15 cellular contexts compared by ENCODE assay signal in the genomic region with DNA sequence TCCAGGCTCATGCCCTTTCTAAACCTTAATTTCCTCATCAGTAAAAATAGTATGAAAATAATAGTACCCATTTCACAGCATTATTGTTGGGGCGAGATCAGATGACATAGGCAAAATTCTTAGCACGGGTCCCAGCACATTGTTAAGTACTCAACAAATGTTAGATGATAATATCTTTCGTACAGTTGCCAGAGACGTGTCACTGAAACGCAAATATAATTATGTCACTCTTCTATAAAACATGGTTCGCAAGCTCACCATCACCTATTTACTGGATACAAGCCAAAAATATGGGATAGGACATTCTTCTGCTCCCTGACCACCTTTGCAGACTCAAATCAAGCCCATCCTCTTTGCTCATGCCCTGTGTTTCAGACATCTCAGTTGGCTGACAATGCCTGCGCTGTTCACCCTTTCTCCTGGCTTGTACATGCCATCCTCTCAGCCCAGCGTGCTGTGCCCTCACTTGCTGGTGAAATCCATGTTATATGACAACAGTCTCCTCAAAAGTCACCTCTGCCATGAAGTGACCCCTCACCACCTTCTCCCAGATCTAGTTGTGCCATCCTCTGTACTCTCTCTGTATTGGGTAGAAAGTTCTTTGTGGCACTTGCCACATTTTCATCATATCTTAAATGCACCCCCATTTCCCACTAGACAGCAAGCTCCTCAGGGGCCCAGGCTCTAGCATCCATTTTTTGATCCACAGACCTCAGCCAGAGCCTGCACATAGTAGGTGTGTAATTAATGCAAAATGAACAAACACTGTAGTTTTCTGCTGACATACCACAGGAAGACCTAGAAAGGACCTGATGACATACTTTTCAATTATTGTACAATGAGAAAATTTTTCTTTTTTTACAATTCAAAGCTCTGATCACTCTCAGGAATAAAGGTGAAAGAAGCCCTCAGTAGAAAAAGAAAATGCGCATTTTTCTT. TPM values are rescaled to one million over a fixed set of nuclear protein-coding genes. Genes with fewer than 3 reads are reported as not detected.
DNase-seq lines count a peak whose midpoint lies in the region; ATAC-seq, FAIRE-seq and TF ChIP-seq lines count a peak whose summit lies in the region.
"Had no signal": no experiment of that assay in that cellular context is flagged by ENCODE, and none has a peak within 500 bp of the region (broad histone marks: within the 10 kb centered on the region; RNA-seq: fewer than 3 reads in every experiment).

No MANE protein-coding gene starts in this region.

- no peak overlapping the region for H2BK5ac ChIP-seq in mesendoderm (ENCODE audit: low read length)

- peak overlapping the region; percentile 2 for H2AK5ac ChIP-seq in mesendoderm (ENCODE audit: low read length)

- no peak overlapping the region for H3K27ac ChIP-seq in mesendoderm (ENCODE audit: low read depth, low read length)
- peak overlapping the region; percentile 74 for H3K27ac ChIP-seq in subcutaneous abdominal adipose tissue (ENCODE audit: low read depth, low read length)
- H3K27ac ChIP-seq: pancreas, VCaP had no signal

- no peaks in the 10 kb centered on the region for H3K27me3 ChIP-seq in mesendoderm (ENCODE audit: insufficient read depth, low read length, poor library complexity)
- no peaks in the 10 kb centered on the region for H3K27me3 ChIP-seq in subcutaneous abdominal adipose tissue (ENCODE audit: control insufficient read depth in 5 of 5, insufficient read depth in 4 of 5, low read length in 5 of 5)
- H3K27me3 ChIP-seq: pancreas had no signal

- H3K4me3 ChIP-seq in mesendoderm (ENCODE audit: low read length) (no peak overlapping the region), subcutaneous abdominal adipose tissue (ENCODE audit: low read depth in 1 of 5, low read length in 5 of 5) (no peak overlapping the region)
- H3K4me3 ChIP-seq: pancreas had no signal

- no peak overlapping the region for H3K23ac ChIP-seq in mesendoderm (ENCODE audit: low read length)

- no peak overlapping the region for H3K4me3 Mint-ChIP-seq in IgD-negative memory B cell
- peak overlapping the region; percentile 1 for H3K4me3 Mint-ChIP-seq in central memory CD8-positive, alpha-beta T cell

- no peaks in the 10 kb centered on the region for H3K27me3 Mint-ChIP-seq in IgD-negative memory B cell
- no peaks in the 10 kb centered on the region for H3K27me3 Mint-ChIP-seq in central memory CD8-positive, alpha-beta T cell

- no peaks in the 10 kb centered on the region for H3K79me2 ChIP-seq in mesendoderm (ENCODE audit: control insufficient read depth, insufficient read depth, low read length)

- no peak overlapping the region for H4K5ac ChIP-seq in mesendoderm (ENCODE audit: low read length)

- H3K9ac ChIP-seq in mesendoderm (ENCODE audit: low read length): no peak overlapping the region
- peak overlapping the region in 1 of 5 donors; percentile 5 for H3K9ac ChIP-seq in subcutaneous abdominal adipose tissue (ENCODE audit: low read length in 5 of 5)

- H3K4me1 Mint-ChIP-seq in IgD-negative memory B cell: peaks cover 32 to 58% (median 45%) of the 10 kb centered on the region in 3 donors
- peaks cover 62% of the 10 kb centered on the region for H3K4me1 Mint-ChIP-seq in central memory CD8-positive, alpha-beta T cell

- H3K9me3 Mint-ChIP-seq in IgD-negative memory B cell: no peaks in the 10 kb centered on the region
- H3K9me3 Mint-ChIP-seq in central memory CD8-positive, alpha-beta T cell: no peaks in the 10 kb centered on the region

- H4K8ac ChIP-seq in mesendoderm (ENCODE audit: low read depth, low read length): no peak overlapping the region

- H3K56ac ChIP-seq in mesendoderm (ENCODE audit: low read length): peak overlapping the region; percentile 10

- H3K36me3 ChIP-seq in mesendoderm (ENCODE audit: control insufficient read depth, insufficient read depth, low read length) (no peaks in the 10 kb centered on the region), subcutaneous abdominal adipose tissue (ENCODE audit: control insufficient read depth in 5 of 5, insufficient read depth in 5 of 5, low read length in 5 of 5) (peaks cover 5 to 24% (median 10%) of the 10 kb centered on the region in 5 donors)
- H3K36me3 ChIP-seq: pancreas had no signal

- no peak overlapping the region for H3K18ac ChIP-seq in mesendoderm (ENCODE audit: low read length)

- no peaks in the 10 kb centered on the region for H3K79me1 ChIP-seq in mesendoderm (ENCODE audit: low read length)

- no peak for ATAC-seq in central memory CD8-positive, alpha-beta T cell (replicated peaks; ENCODE audit: extremely low read depth, poor library complexity, severe bottlenecking)
- ATAC-seq: pancreas had no signal

- no peaks in the 10 kb centered on the region for H3K36me3 Mint-ChIP-seq in IgD-negative memory B cell
- peaks cover 48% of the 10 kb centered on the region for H3K36me3 Mint-ChIP-seq in central memory CD8-positive, alpha-beta T cell (ENCODE audit: insufficient read depth)

- TF ChIP-seq CTCF in GM10266 (IDR thresholded peaks at IDR 0.05; ENCODE audit: control insufficient read depth, insufficient read depth, low read depth, missing control alignments): no peak

- WGBS in mesendoderm (ENCODE audit: extremely low coverage, insufficient coverage, low lambda C conversion rate): no CpG with 5 or more reads among the region's 9 CpGs

- peak overlapping the region in 2 of 3 donors; percentile 60 to 75 for H3K27ac Mint-ChIP-seq in IgD-negative memory B cell
- peak overlapping the region; percentile 47 for H3K27ac Mint-ChIP-seq in central memory CD8-positive, alpha-beta T cell (ENCODE audit: low read depth)

- DNase-seq in central memory CD8-positive, alpha-beta T cell (ENCODE audit: low spot score in 2 of 2): no peak
- no peak for DNase-seq in mesendoderm
- DNase-seq in GM10266 (ENCODE audit: extremely low spot score): no peak
- DNase-seq in stimulated activated CD4-positive, alpha-beta T cell treated with anti-CD3 and anti-CD28 coated beads, Interleukin-2, amount 100 ng/mL, for 48 hours: no peak
- DNase-seq in frontal cortex (ENCODE audit: low spot score in 2 of 2): no peak
- DNase-seq: activated CD8-positive, alpha-beta memory T cell treated with anti-CD3 and anti-CD28 coated beads, Interleukin-2, amount 50 U/mL, for 48 hours; COR-L47; NCI-H1436 treated with DMSO at 0.1 percent for 48 hours; NCI-H526; pancreas; SIG-M5 had no signal

- H2BK15ac ChIP-seq in mesendoderm (replicated peaks; ENCODE audit: low read depth): no peak overlapping the region

- peaks cover 2% of the 10 kb centered on the region for H3K4me1 ChIP-seq in mesendoderm (ENCODE audit: control insufficient read depth, low read depth, low read length)
- peaks cover 4 to 45% (median 37%) of the 10 kb centered on the region in 5 donors for H3K4me1 ChIP-seq in subcutaneous abdominal adipose tissue (ENCODE audit: control insufficient read depth in 5 of 5, insufficient read depth in 5 of 5, low read length in 5 of 5)
- H3K4me1 ChIP-seq: pancreas had no signal

- no peak overlapping the region for H3K4ac ChIP-seq in mesendoderm (ENCODE audit: low read depth, low read length)

- H3K9me3 ChIP-seq in subcutaneous abdominal adipose tissue (ENCODE audit: control insufficient read depth in 5 of 5, low read length in 5 of 5): no peaks in the 10 kb centered on the region
- H3K9me3 ChIP-seq: pancreas had no signal

- no peak overlapping the region for H2BK120ac ChIP-seq in mesendoderm (ENCODE audit: low read depth, low read length)

- no peak for FAIRE-seq in frontal cortex (lab: Jason Lieb, UNC)
- FAIRE-seq: endometrium had no signal

- no peak overlapping the region for H3K4me2 ChIP-seq in mesendoderm (ENCODE audit: low read length)

RNA-seq across cellular contexts. Expression of gene ZEB2, which starts 23.0 kb away (rescaled TPM):
- 51.5 TPM for polyA plus RNA-seq in IgD-negative memory B cell
- 0.74 TPM for polyA plus RNA-seq in mesendoderm (2013, experiment 1 of 2)
- polyA plus RNA-seq in mesendoderm (2013, experiment 2 of 2): 0.83 TPM
- total RNA-seq in frontal cortex: 267 TPM
